Comparison of ENCODE assay signal across 8 cellular contexts in the genomic region with DNA sequence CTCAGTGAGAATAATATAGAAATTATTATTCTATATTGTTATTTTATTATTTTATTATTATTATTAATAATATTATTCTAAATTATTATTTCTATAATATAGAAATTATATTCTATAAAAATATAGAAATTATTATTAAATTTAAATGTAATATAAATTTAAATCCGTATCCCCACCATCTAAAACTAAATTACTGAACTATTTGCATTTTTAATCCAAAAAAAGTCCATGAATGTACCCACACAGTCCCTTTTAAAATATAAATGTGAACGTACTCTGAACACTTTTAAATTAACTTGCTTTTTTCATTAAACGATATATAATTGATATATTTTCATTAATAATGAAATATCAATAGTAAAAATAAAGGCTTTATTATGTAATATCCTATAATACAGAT.
"Had no signal": no experiment of that assay in that cellular context is flagged by ENCODE, and none has a peak within 500 bp of the region (broad histone marks: within the 10 kb centered on the region; RNA-seq: fewer than 3 reads in every experiment).

No MANE protein-coding gene starts in this region.

- FAIRE-seq: H1, H54, HepG2 had no signal

- H3K4me3 ChIP-seq: GM23338 had no signal

- DNase-seq: H9, HCEC 1CT, KBM-7 had no signal

- H3K27ac ChIP-seq: HL-60 had no signal

- H3K4me2 ChIP-seq: GM23338 had no signal

- H2AFZ ChIP-seq: GM23338 had no signal

- ATAC-seq: GM23338, HepG2 had no signal
